1 cellular context compared by ENCODE assay signal in genomic region chr11:66902486-66903177, GRCh38.
A peak's percentile ranks its signal among the peaks of the same experiment; 100 is the strongest.
TF ChIP-seq lines count a peak whose summit lies in the region.

No MANE protein-coding gene starts in this region.

TF ChIP-seq in HepG2, 621 proteins besides CTCF, POLR2A, EP300 and RAD21 (continued from another document and continues in another):
- no peak for TF ChIP-seq PBX2 (CRISPR knock-in tag; IDR thresholded peaks at IDR 0.05)
- TF ChIP-seq MNT (IDR thresholded peaks at IDR 0.05): no peak
- TF ChIP-seq ZNF652 (CRISPR knock-in tag; IDR thresholded peaks at IDR 0.05; ENCODE audit: borderline replicate concordance, low read depth): no peak
- TF ChIP-seq ZSCAN22 (CRISPR knock-in tag; IDR thresholded peaks at IDR 0.05): no peak
- TF ChIP-seq TOE1 (CRISPR knock-in tag; IDR thresholded peaks at IDR 0.05): no peak
- 0 out of 2 replicates have a peak, but pooled peaks have one; percentile 30 for TF ChIP-seq ZNF646 (CRISPR knock-in tag; IDR thresholded peaks at IDR 0.05)
- no peak for TF ChIP-seq RBAK (CRISPR knock-in tag; IDR thresholded peaks at IDR 0.05)
- no peak for TF ChIP-seq ZNF276 (CRISPR knock-in tag; IDR thresholded peaks at IDR 0.05; ENCODE audit: low read depth)
- no peak for TF ChIP-seq CREM (IDR thresholded peaks at IDR 0.05)
- no peak for TF ChIP-seq CREM (CRISPR knock-in tag; IDR thresholded peaks at IDR 0.05)
- no peak for TF ChIP-seq ZNF510 (CRISPR knock-in tag; IDR thresholded peaks at IDR 0.05; ENCODE audit: low read depth)
- no peak for TF ChIP-seq KIAA2018 (CRISPR knock-in tag; IDR thresholded peaks at IDR 0.05; ENCODE audit: borderline replicate concordance)
- TF ChIP-seq MXD3 (CRISPR knock-in tag; IDR thresholded peaks at IDR 0.05): no peak
- no peak for TF ChIP-seq PHF8 (CRISPR knock-in tag; IDR thresholded peaks at IDR 0.05)
- no peak for TF ChIP-seq RNF2 (conservative IDR thresholded peaks at IDR 0.05; ENCODE audit: low read depth)
- no peak for TF ChIP-seq ZNF331 (CRISPR knock-in tag; IDR thresholded peaks at IDR 0.05)
- TF ChIP-seq KLF16 (CRISPR knock-in tag; IDR thresholded peaks at IDR 0.05): no peak
- TF ChIP-seq ZNF614 (CRISPR knock-in tag; IDR thresholded peaks at IDR 0.05; ENCODE audit: borderline replicate concordance): no peak
- TF ChIP-seq DNMT1 (CRISPR knock-in tag; IDR thresholded peaks at IDR 0.05): no peak
- TF ChIP-seq DNMT3B (CRISPR knock-in tag; conservative IDR thresholded peaks at IDR 0.05): no peak
- no peak for TF ChIP-seq EED (CRISPR knock-in tag; IDR thresholded peaks at IDR 0.05)
- TF ChIP-seq LRRFIP1 (CRISPR knock-in tag; conservative IDR thresholded peaks at IDR 0.05): no peak
- no peak for TF ChIP-seq PHF21A (CRISPR knock-in tag; IDR thresholded peaks at IDR 0.05)
- TF ChIP-seq ZBTB37 (CRISPR knock-in tag; IDR thresholded peaks at IDR 0.05): no peak
- TF ChIP-seq FOXO4 (CRISPR knock-in tag; conservative IDR thresholded peaks at IDR 0.05): no peak
- TF ChIP-seq CBX2 (IDR thresholded peaks at IDR 0.05; ENCODE audit: low read depth, low read length): no peak
- no peak for TF ChIP-seq CBX2 (CRISPR knock-in tag; IDR thresholded peaks at IDR 0.05; ENCODE audit: low read depth)
- no peak for TF ChIP-seq PRMT3 (CRISPR knock-in tag; IDR thresholded peaks at IDR 0.05; ENCODE audit: borderline replicate concordance, low read depth)
- TF ChIP-seq NKX3-1 (CRISPR knock-in tag; IDR thresholded peaks at IDR 0.05): no peak
- no peak for TF ChIP-seq ZNF75D (CRISPR knock-in tag; IDR thresholded peaks at IDR 0.05; ENCODE audit: borderline replicate concordance)
- no peak for TF ChIP-seq RFXANK (CRISPR knock-in tag; IDR thresholded peaks at IDR 0.05)
- 0 out of 2 replicates have a peak, but pooled peaks have one; percentile 11 for TF ChIP-seq ZNF501 (CRISPR knock-in tag; IDR thresholded peaks at IDR 0.05)
